23 cellular contexts compared by ENCODE assay signal in the genomic region with DNA sequence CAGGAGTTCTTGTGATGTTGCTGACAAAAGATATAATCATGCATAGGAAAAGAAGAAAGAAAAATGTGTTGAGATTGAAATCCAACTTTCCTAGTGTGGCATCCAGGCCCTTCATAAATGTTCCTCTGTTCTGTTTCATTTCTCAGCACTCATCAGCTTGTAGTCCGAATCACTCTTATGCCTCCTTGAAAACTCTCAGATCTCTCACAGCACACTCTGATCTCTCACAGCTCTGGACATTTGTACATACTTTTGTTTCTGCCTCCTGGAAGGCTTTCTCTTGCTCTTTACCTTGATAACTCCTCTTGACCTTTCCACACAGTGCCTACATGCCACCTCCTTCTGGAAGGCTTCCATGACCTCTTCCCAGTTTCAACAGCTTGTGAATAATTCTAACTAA.
"Had no signal": no experiment of that assay in that cellular context is flagged by ENCODE, and none has a peak within 500 bp of the region (broad histone marks: within the 10 kb centered on the region; RNA-seq: fewer than 3 reads in every experiment).

No MANE protein-coding gene starts in this region.

- ATAC-seq: effector memory CD8-positive, alpha-beta T cell; esophagus mucosa; gastrocnemius medialis; left colon; left lobe of liver; lower lobe of right lung; mucosa of descending colon; naive thymus-derived CD8-positive, alpha-beta T cell had no signal

- H3K4me3 ChIP-seq: colonic mucosa, esophagus squamous epithelium, gastrocnemius medialis, heart right ventricle, lower lobe of right lung, mucosa of descending colon had no signal

- H3K4me1 ChIP-seq: colonic mucosa, esophagus squamous epithelium, gastrocnemius medialis, heart right ventricle, lower lobe of right lung had no signal

- H3K9me3 ChIP-seq: colonic mucosa, esophagus squamous epithelium, gastrocnemius medialis, heart right ventricle, lower lobe of right lung, mucosa of descending colon had no signal

- DNase-seq: colonic mucosa; cortex of kidney; effector CD8-positive, alpha-beta T cell; effector memory CD8-positive, alpha-beta T cell; endodermal cell; erythroblast; esophagus squamous epithelium; foreskin fibroblast; foreskin melanocyte; gastrocnemius medialis; glutamatergic neuron; head of caudate nucleus; heart right ventricle; hippocampal formation; left colon; lower lobe of right lung; mesenchymal stem cell; mucosa of descending colon; naive B cell; naive thymus-derived CD8-positive, alpha-beta T cell had no signal

- H3K27me3 ChIP-seq: colonic mucosa, esophagus squamous epithelium, gastrocnemius medialis, heart right ventricle had no signal

- H3K36me3 ChIP-seq: colonic mucosa, esophagus squamous epithelium, gastrocnemius medialis, heart right ventricle, lower lobe of right lung had no signal

- H3K27ac ChIP-seq: colonic mucosa, epithelial cell of prostate, esophagus squamous epithelium, gastrocnemius medialis, heart right ventricle, lower lobe of right lung had no signal
